Comparison of ENCODE assay signal across 1 cellular context in genomic region chr13:21603531-21604448, GRCh38.
TF ChIP-seq lines count a peak whose summit lies in the region.

Gene MICU2, minus strand, starts transcription at chr13:21604170. Its CDS starts 22 bp downstream, at chr13:21604148.

TF ChIP-seq in HepG2, 621 proteins besides CTCF, POLR2A, EP300 and RAD21 (continued from another document and continues in another):
- peak; percentile 95 for TF ChIP-seq ZNF687 (CRISPR knock-in tag; IDR thresholded peaks at IDR 0.05)
- peak; percentile 61 for TF ChIP-seq CBX1 (IDR thresholded peaks at IDR 0.05; ENCODE audit: low read depth)
- TF ChIP-seq CHD2 (IDR thresholded peaks at IDR 0.05; ENCODE audit: low read depth, low read length): peak; percentile 98
- 0 out of 2 replicates have a peak, but pooled peaks have one; percentile 17 for TF ChIP-seq ZBTB44 (CRISPR knock-in tag; IDR thresholded peaks at IDR 0.05)
- TF ChIP-seq SETDB1 (CRISPR knock-in tag; IDR thresholded peaks at IDR 0.05; ENCODE audit: borderline replicate concordance): no peak
- no peak for TF ChIP-seq TEAD2 (CRISPR knock-in tag; IDR thresholded peaks at IDR 0.05)
- TF ChIP-seq NFIB (CRISPR knock-in tag; IDR thresholded peaks at IDR 0.05; ENCODE audit: borderline replicate concordance): no peak
- peak; percentile 97; the same call in 1 of the 2 replicates for TF ChIP-seq YEATS4 (CRISPR knock-in tag; IDR thresholded peaks at IDR 0.05; ENCODE audit: borderline replicate concordance)
- TF ChIP-seq ZNF605 (CRISPR knock-in tag; IDR thresholded peaks at IDR 0.05): peak; percentile 52; the same call in 1 of the 2 replicates
- no peak for TF ChIP-seq ZNF10 (CRISPR knock-in tag; IDR thresholded peaks at IDR 0.05; ENCODE audit: borderline replicate concordance, low read depth)
- no peak for TF ChIP-seq ZNF615 (CRISPR knock-in tag; IDR thresholded peaks at IDR 0.05; ENCODE audit: borderline replicate concordance)
- TF ChIP-seq THAP7 (CRISPR knock-in tag; IDR thresholded peaks at IDR 0.05): peak; percentile 59; the same call in 1 of the 2 replicates
- TF ChIP-seq ATM (IDR thresholded peaks at IDR 0.05; ENCODE audit: borderline replicate concordance): no peak
- no peak for TF ChIP-seq ZNF740 (CRISPR knock-in tag; IDR thresholded peaks at IDR 0.05)
- no peak for TF ChIP-seq PBX2 (CRISPR knock-in tag; IDR thresholded peaks at IDR 0.05)
- no peak for TF ChIP-seq ZNF282 (IDR thresholded peaks at IDR 0.05; ENCODE audit: partially characterized antibody)
- peak; percentile 76; the same call in 1 of the 2 replicates for TF ChIP-seq ZNF556 (CRISPR knock-in tag; IDR thresholded peaks at IDR 0.05; ENCODE audit: borderline replicate concordance)
- no peak for TF ChIP-seq ZNF589 (CRISPR knock-in tag; conservative IDR thresholded peaks at IDR 0.05)
- peak; percentile 92 for TF ChIP-seq HNRNPLL (IDR thresholded peaks at IDR 0.05; ENCODE audit: low read depth, low read length, poor library complexity, severe bottlenecking)
- TF ChIP-seq FOXP4 (CRISPR knock-in tag; IDR thresholded peaks at IDR 0.05): no peak
- peak; percentile 73; the same call in 1 of the 2 replicates for TF ChIP-seq MTA1 (CRISPR knock-in tag; IDR thresholded peaks at IDR 0.05; ENCODE audit: borderline replicate concordance)
- no peak for TF ChIP-seq ZNF292 (CRISPR knock-in tag; IDR thresholded peaks at IDR 0.05; ENCODE audit: borderline replicate concordance, low read depth)
- peak; percentile 52; the same call in 1 of the 3 replicates for TF ChIP-seq MXI1 (IDR thresholded peaks at IDR 0.05; ENCODE audit: borderline replicate concordance, low read depth, low read length)
- TF ChIP-seq ZBTB20 (CRISPR knock-in tag; IDR thresholded peaks at IDR 0.05; ENCODE audit: borderline replicate concordance, low read depth): peak; percentile 36; the same call in 1 of the 2 replicates
- TF ChIP-seq SCMH1 (CRISPR knock-in tag; IDR thresholded peaks at IDR 0.05; ENCODE audit: borderline replicate concordance): no peak
- 0 out of 2 replicates have a peak, but pooled peaks have one; percentile 15 for TF ChIP-seq MIER2 (CRISPR knock-in tag; IDR thresholded peaks at IDR 0.05)
- no peak for TF ChIP-seq THYN1 (CRISPR knock-in tag; IDR thresholded peaks at IDR 0.05; ENCODE audit: borderline replicate concordance, low read depth)
- TF ChIP-seq ZBTB8A (CRISPR knock-in tag; IDR thresholded peaks at IDR 0.05; ENCODE audit: borderline replicate concordance, low read depth): no peak
- TF ChIP-seq POLR2G (IDR thresholded peaks at IDR 0.05; ENCODE audit: low read depth, low read length): peak; percentile 98
- no peak for TF ChIP-seq ZNF350 (CRISPR knock-in tag; IDR thresholded peaks at IDR 0.05; ENCODE audit: borderline replicate concordance, low read depth)
- peak; percentile 87 for TF ChIP-seq NFRKB (IDR thresholded peaks at IDR 0.05)
- no peak for TF ChIP-seq SMARCE1 (IDR thresholded peaks at IDR 0.05; ENCODE audit: borderline replicate concordance)
- TF ChIP-seq ZBTB26 (CRISPR knock-in tag; IDR thresholded peaks at IDR 0.05; ENCODE audit: borderline replicate concordance): no peak; the same call in 1 of the 2 replicates
- TF ChIP-seq ZNF891 (CRISPR knock-in tag; IDR thresholded peaks at IDR 0.05): peak; percentile 91
- no peak; the same call in 1 of the 2 replicates for TF ChIP-seq NAIF1 (CRISPR knock-in tag; IDR thresholded peaks at IDR 0.05; ENCODE audit: borderline replicate concordance)
- TF ChIP-seq SNAI1 (CRISPR knock-in tag; IDR thresholded peaks at IDR 0.05; ENCODE audit: borderline replicate concordance): peak; percentile 58; the same call in 1 of the 2 replicates
- peak; percentile 60; the same call in 1 of the 2 replicates for TF ChIP-seq NCOA2 (CRISPR knock-in tag; IDR thresholded peaks at IDR 0.05)
- peak; percentile 77; the same call in 1 of the 2 replicates for TF ChIP-seq KDM5A (IDR thresholded peaks at IDR 0.05; ENCODE audit: borderline replicate concordance, low read length)
- no peak for TF ChIP-seq KLF13 (CRISPR knock-in tag; IDR thresholded peaks at IDR 0.05)
- no peak for TF ChIP-seq ZNF160 (CRISPR knock-in tag; IDR thresholded peaks at IDR 0.05)
- no peak; the same call in 1 of the 2 replicates for TF ChIP-seq MED1 (CRISPR knock-in tag; IDR thresholded peaks at IDR 0.05)
- TF ChIP-seq ZNF124 (CRISPR knock-in tag; IDR thresholded peaks at IDR 0.05): 0 out of 2 replicates have a peak, but pooled peaks have one; percentile 46
- peak; percentile 76; the same call in 1 of the 2 replicates for TF ChIP-seq ZNF558 (CRISPR knock-in tag; IDR thresholded peaks at IDR 0.05; ENCODE audit: borderline replicate concordance)
- TF ChIP-seq ZFP37 (CRISPR knock-in tag; IDR thresholded peaks at IDR 0.05; ENCODE audit: borderline replicate concordance): no peak
- peak; percentile 93 for TF ChIP-seq ELF3 (CRISPR knock-in tag; IDR thresholded peaks at IDR 0.05)
- TF ChIP-seq KAT7 (CRISPR knock-in tag; IDR thresholded peaks at IDR 0.05; ENCODE audit: borderline replicate concordance): peak; percentile 95
- TF ChIP-seq ZNF281 (CRISPR knock-in tag; IDR thresholded peaks at IDR 0.05; ENCODE audit: borderline replicate concordance): no peak
- TF ChIP-seq CREB1 (IDR thresholded peaks at IDR 0.05): no peak
- TF ChIP-seq CREB1 (CRISPR knock-in tag; IDR thresholded peaks at IDR 0.05): no peak
- peak; percentile 67; the same call in 1 of the 2 replicates for TF ChIP-seq HNRNPL (IDR thresholded peaks at IDR 0.05; ENCODE audit: low read depth, low read length)
- no peak for TF ChIP-seq ZNF570 (CRISPR knock-in tag; IDR thresholded peaks at IDR 0.05; ENCODE audit: borderline replicate concordance)
- no peak for TF ChIP-seq FOXJ3 (CRISPR knock-in tag; IDR thresholded peaks at IDR 0.05; ENCODE audit: borderline replicate concordance)
- TF ChIP-seq ZNF792 (CRISPR knock-in tag; IDR thresholded peaks at IDR 0.05): peak; percentile 92
- no peak for TF ChIP-seq ZBTB37 (CRISPR knock-in tag; IDR thresholded peaks at IDR 0.05)
- TF ChIP-seq ZNF660 (CRISPR knock-in tag; IDR thresholded peaks at IDR 0.05; ENCODE audit: borderline replicate concordance, low read depth): no peak
